In the genomic region with DNA sequence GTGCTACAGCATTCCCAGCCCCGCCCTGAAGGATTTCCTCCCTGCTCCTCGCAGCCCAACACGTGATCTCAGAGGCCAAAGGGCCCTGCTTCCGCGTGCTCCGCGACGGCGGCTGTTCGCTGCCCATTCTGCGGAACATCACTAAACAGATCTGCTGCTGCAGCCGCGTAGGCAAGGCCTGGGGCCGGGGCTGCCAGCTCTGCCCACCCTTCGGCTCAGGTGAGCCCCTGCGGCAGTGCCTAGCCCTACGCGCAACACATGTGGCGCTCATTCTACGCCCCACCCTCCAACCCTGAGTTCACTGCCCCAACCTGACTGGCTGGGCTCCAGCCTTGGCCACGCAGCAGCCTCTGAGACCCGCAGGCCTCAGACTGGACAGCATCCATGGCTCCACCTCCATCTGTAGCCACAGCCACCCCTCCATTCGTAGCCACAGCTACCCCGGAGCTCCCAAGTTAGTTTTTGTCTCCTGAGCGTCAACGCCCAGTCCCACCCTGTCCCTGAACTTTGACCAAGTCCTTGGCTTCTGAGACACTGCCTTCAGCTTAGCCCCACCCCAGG, we compare ENCODE assay signal across 1 cellular context.
TF ChIP-seq lines count a peak whose summit lies in the region.

No MANE protein-coding gene starts in this region.

TF ChIP-seq in HEK293, 187 proteins besides CTCF, POLR2A, EP300 and RAD21 (continued from another document and continues in another):
- TF ChIP-seq KLF1 (tag by site-specific recombination; IDR thresholded peaks at IDR 0.05) (peak; percentile 99), ZNF114 (tag by site-specific recombination; IDR thresholded peaks at IDR 0.05) (no peak), ZIC2 (tag by site-specific recombination; IDR thresholded peaks at IDR 0.05) (no peak), ZNF514 (tag by site-specific recombination; IDR thresholded peaks at IDR 0.05) (no peak), TCF7L2 (IDR thresholded peaks at IDR 0.05; ENCODE audit: borderline replicate concordance, low read depth, low read length) (no peak), ZSCAN16 (tag by site-specific recombination; IDR thresholded peaks at IDR 0.05) (no peak), SCRT2 (tag by site-specific recombination; IDR thresholded peaks at IDR 0.05) (no peak), OVOL3 (tag by site-specific recombination; IDR thresholded peaks at IDR 0.05) (no peak), GLI2 (tag by site-specific recombination; IDR thresholded peaks at IDR 0.05; ENCODE audit: borderline replicate concordance, low read depth) (no peak), ZNF623 (tag by site-specific recombination; IDR thresholded peaks at IDR 0.05) (no peak), ZBTB21 (tag by site-specific recombination; IDR thresholded peaks at IDR 0.05) (no peak), ZNF529 (tag by site-specific recombination; IDR thresholded peaks at IDR 0.05; ENCODE audit: insufficient replicate concordance) (no peak), ZNF16 (tag by site-specific recombination; IDR thresholded peaks at IDR 0.05; ENCODE audit: low read depth) (no peak), ZFP3 (tag by site-specific recombination; IDR thresholded peaks at IDR 0.05; ENCODE audit: low read depth) (no peak), MYNN (tag by site-specific recombination; IDR thresholded peaks at IDR 0.05; ENCODE audit: borderline replicate concordance) (no peak), ZBTB20 (tag by site-specific recombination; IDR thresholded peaks at IDR 0.05) (no peak), SETDB1 (IDR thresholded peaks at IDR 0.05; ENCODE audit: insufficient read length, low read length) (no peak), ZFP41 (tag by site-specific recombination; IDR thresholded peaks at IDR 0.05; ENCODE audit: borderline replicate concordance) (no peak), SP2 (tag by site-specific recombination; IDR thresholded peaks at IDR 0.05) (0 out of 2 replicates have a peak, but pooled peaks have one; percentile 29), ZNF76 (tag by site-specific recombination; IDR thresholded peaks at IDR 0.05; ENCODE audit: borderline replicate concordance, low read depth) (no peak), ZNF629 (tag by site-specific recombination; IDR thresholded peaks at IDR 0.05) (no peak), TRIM28 (IDR thresholded peaks at IDR 0.05; ENCODE audit: borderline replicate concordance, low read length) (no peak), ZNF2 (tag by site-specific recombination; IDR thresholded peaks at IDR 0.05) (no peak), ZSCAN30 (tag by site-specific recombination; IDR thresholded peaks at IDR 0.05) (no peak)
- TF ChIP-seq, protein P1, sequence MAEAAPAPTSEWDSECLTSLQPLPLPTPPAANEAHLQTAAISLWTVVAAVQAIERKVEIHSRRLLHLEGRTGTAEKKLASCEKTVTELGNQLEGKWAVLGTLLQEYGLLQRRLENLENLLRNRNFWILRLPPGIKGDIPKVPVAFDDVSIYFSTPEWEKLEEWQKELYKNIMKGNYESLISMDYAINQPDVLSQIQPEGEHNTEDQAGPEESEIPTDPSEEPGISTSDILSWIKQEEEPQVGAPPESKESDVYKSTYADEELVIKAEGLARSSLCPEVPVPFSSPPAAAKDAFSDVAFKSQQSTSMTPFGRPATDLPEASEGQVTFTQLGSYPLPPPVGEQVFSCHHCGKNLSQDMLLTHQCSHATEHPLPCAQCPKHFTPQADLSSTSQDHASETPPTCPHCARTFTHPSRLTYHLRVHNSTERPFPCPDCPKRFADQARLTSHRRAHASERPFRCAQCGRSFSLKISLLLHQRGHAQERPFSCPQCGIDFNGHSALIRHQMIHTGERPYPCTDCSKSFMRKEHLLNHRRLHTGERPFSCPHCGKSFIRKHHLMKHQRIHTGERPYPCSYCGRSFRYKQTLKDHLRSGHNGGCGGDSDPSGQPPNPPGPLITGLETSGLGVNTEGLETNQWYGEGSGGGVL (tag by site-specific recombination; IDR thresholded peaks at IDR 0.05), result no peak
- TF ChIP-seq, protein P2, sequence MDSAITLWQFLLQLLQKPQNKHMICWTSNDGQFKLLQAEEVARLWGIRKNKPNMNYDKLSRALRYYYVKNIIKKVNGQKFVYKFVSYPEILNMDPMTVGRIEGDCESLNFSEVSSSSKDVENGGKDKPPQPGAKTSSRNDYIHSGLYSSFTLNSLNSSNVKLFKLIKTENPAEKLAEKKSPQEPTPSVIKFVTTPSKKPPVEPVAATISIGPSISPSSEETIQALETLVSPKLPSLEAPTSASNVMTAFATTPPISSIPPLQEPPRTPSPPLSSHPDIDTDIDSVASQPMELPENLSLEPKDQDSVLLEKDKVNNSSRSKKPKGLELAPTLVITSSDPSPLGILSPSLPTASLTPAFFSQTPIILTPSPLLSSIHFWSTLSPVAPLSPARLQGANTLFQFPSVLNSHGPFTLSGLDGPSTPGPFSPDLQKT (IDR thresholded peaks at IDR 0.05; ENCODE audit: borderline replicate concordance, low read depth, low read length), result no peak
- TF ChIP-seq, protein P3, sequence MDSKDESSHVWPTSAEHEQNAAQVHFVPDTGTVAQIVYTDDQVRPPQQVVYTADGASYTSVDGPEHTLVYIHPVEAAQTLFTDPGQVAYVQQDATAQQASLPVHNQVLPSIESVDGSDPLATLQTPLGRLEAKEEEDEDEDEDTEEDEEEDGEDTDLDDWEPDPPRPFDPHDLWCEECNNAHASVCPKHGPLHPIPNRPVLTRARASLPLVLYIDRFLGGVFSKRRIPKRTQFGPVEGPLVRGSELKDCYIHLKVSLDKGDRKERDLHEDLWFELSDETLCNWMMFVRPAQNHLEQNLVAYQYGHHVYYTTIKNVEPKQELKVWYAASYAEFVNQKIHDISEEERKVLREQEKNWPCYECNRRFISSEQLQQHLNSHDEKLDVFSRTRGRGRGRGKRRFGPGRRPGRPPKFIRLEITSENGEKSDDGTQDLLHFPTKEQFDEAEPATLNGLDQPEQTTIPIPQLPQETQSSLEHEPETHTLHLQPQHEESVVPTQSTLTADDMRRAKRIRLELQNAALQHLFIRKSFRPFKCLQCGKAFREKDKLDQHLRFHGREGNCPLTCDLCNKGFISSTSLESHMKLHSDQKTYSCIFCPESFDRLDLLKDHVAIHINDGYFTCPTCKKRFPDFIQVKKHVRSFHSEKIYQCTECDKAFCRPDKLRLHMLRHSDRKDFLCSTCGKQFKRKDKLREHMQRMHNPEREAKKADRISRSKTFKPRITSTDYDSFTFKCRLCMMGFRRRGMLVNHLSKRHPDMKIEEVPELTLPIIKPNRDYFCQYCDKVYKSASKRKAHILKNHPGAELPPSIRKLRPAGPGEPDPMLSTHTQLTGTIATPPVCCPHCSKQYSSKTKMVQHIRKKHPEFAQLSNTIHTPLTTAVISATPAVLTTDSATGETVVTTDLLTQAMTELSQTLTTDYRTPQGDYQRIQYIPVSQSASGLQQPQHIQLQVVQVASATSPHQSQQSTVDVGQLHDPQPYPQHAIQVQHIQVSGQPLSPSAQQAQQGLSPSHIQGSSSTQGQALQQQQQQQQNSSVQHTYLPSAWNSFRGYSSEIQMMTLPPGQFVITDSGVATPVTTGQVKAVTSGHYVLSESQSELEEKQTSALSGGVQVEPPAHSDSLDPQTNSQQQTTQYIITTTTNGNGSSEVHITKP (tag by site-specific recombination; IDR thresholded peaks at IDR 0.05), result no peak
- TF ChIP-seq, protein P4, sequence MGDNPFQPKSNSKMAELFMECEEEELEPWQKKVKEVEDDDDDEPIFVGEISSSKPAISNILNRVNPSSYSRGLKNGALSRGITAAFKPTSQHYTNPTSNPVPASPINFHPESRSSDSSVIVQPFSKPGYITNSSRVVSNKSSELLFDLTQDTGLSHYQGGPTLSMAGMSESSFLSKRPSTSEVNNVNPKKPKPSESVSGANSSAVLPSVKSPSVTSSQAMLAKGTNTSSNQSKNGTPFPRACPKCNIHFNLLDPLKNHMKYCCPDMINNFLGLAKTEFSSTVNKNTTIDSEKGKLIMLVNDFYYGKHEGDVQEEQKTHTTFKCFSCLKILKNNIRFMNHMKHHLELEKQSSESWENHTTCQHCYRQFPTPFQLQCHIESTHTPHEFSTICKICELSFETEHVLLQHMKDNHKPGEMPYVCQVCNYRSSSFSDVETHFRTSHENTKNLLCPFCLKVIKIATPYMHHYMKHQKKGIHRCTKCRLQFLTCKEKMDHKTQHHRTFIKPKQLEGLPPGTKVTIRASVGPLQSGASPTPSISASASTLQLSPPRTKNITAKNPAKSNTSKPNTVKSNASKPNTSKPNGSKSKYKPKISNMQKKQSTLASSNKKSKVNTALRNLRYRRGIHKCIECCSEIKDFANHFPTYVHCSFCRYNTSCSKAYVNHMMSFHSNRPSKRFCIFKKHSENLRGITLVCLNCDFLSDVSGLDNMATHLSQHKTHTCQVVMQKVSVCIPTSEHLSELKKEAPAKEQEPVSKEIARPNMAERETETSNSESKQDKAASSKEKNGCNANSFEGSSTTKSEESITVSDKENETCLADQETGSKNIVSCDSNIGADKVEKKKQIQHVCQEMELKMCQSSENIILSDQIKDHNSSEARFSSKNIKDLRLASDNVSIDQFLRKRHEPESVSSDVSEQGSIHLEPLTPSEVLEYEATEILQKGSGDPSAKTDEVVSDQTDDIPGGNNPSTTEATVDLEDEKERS (tag by site-specific recombination; IDR thresholded peaks at IDR 0.05), result no peak
- TF ChIP-seq, protein P5, sequence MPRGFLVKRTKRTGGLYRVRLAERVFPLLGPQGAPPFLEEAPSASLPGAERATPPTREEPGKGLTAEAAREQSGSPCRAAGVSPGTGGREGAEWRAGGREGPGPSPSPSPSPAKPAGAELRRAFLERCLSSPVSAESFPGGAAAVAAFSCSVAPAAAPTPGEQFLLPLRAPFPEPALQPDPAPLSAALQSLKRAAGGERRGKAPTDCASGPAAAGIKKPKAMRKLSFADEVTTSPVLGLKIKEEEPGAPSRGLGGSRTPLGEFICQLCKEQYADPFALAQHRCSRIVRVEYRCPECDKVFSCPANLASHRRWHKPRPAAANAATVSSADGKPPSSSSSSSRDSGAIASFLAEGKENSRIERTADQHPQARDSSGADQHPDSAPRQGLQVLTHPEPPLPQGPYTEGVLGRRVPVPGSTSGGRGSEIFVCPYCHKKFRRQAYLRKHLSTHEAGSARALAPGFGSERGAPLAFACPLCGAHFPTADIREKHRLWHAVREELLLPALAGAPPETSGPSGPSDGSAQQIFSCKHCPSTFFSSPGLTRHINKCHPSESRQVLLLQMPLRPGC (tag by site-specific recombination; IDR thresholded peaks at IDR 0.05), result no peak
- TF ChIP-seq, protein P6, sequence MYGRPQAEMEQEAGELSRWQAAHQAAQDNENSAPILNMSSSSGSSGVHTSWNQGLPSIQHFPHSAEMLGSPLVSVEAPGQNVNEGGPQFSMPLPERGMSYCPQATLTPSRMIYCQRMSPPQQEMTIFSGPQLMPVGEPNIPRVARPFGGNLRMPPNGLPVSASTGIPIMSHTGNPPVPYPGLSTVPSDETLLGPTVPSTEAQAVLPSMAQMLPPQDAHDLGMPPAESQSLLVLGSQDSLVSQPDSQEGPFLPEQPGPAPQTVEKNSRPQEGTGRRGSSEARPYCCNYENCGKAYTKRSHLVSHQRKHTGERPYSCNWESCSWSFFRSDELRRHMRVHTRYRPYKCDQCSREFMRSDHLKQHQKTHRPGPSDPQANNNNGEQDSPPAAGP (tag by site-specific recombination; IDR thresholded peaks at IDR 0.05), result peak; percentile 88
- TF ChIP-seq, protein P7, sequence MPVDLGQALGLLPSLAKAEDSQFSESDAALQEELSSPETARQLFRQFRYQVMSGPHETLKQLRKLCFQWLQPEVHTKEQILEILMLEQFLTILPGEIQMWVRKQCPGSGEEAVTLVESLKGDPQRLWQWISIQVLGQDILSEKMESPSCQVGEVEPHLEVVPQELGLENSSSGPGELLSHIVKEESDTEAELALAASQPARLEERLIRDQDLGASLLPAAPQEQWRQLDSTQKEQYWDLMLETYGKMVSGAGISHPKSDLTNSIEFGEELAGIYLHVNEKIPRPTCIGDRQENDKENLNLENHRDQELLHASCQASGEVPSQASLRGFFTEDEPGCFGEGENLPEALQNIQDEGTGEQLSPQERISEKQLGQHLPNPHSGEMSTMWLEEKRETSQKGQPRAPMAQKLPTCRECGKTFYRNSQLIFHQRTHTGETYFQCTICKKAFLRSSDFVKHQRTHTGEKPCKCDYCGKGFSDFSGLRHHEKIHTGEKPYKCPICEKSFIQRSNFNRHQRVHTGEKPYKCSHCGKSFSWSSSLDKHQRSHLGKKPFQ (tag by site-specific recombination; IDR thresholded peaks at IDR 0.05), result no peak
- TF ChIP-seq, protein P8, sequence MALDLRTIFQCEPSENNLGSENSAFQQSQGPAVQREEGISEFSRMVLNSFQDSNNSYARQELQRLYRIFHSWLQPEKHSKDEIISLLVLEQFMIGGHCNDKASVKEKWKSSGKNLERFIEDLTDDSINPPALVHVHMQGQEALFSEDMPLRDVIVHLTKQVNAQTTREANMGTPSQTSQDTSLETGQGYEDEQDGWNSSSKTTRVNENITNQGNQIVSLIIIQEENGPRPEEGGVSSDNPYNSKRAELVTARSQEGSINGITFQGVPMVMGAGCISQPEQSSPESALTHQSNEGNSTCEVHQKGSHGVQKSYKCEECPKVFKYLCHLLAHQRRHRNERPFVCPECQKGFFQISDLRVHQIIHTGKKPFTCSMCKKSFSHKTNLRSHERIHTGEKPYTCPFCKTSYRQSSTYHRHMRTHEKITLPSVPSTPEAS (tag by site-specific recombination; IDR thresholded peaks at IDR 0.05), result no peak
- TF ChIP-seq, protein P9, sequence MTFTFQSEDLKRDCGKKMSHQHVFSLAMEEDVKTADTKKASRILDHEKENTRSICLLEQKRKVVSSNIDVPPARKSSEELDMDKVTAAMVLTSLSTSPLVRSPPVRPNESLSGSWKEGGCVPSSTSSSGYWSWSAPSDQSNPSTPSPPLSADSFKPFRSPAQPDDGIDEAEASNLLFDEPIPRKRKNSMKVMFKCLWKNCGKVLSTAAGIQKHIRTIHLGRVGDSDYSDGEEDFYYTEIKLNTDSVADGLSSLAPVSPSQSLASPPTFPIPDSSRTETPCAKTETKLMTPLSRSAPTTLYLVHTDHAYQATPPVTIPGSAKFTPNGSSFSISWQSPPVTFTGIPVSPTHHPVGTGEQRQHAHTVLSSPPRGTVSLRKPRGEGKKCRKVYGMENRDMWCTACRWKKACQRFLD (tag by site-specific recombination; IDR thresholded peaks at IDR 0.05), result no peak
- TF ChIP-seq, protein P10, sequence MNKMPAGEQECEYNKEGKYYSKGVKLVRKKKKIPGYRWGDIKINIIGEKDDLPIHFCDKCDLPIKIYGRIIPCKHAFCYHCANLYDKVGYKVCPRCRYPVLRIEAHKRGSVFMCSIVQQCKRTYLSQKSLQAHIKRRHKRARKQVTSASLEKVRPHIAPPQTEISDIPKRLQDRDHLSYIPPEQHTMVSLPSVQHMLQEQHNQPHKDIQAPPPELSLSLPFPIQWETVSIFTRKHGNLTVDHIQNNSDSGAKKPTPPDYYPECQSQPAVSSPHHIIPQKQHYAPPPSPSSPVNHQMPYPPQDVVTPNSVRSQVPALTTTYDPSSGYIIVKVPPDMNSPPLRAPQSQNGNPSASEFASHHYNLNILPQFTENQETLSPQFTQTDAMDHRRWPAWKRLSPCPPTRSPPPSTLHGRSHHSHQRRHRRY (tag by site-specific recombination; IDR thresholded peaks at IDR 0.05), result no peak
- TF ChIP-seq, protein P11, sequence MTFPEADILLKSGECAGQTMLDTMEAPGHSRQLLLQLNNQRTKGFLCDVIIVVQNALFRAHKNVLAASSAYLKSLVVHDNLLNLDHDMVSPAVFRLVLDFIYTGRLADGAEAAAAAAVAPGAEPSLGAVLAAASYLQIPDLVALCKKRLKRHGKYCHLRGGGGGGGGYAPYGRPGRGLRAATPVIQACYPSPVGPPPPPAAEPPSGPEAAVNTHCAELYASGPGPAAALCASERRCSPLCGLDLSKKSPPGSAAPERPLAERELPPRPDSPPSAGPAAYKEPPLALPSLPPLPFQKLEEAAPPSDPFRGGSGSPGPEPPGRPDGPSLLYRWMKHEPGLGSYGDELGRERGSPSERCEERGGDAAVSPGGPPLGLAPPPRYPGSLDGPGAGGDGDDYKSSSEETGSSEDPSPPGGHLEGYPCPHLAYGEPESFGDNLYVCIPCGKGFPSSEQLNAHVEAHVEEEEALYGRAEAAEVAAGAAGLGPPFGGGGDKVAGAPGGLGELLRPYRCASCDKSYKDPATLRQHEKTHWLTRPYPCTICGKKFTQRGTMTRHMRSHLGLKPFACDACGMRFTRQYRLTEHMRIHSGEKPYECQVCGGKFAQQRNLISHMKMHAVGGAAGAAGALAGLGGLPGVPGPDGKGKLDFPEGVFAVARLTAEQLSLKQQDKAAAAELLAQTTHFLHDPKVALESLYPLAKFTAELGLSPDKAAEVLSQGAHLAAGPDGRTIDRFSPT (tag by site-specific recombination; IDR thresholded peaks at IDR 0.05), result peak; percentile 29; the same call in 1 of the 2 replicates
